ENCODE assay signal across 32 cellular contexts in the genomic region with DNA sequence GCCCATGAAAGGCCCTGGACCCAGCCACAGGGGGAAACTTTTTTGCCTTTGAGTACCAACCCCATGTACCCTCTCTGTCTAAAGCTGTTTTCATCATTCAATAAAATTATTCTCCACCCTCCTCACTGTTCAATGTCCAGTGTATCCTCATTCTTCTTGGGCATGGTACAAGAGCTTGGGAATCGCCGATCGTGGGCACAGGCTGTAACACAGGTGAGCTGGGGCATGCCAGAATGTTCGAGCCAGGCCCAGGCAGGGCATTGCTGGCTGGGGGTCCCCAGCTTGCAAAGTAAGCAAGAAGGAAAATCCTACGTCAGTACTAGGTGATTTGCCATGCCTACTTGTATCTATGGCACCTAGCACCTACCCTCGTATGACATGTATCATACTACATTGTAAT.
A peak's percentile ranks its signal among the peaks of the same experiment; 100 is the strongest.
DNase-seq lines count a peak whose midpoint lies in the region; ATAC-seq, FAIRE-seq and TF ChIP-seq lines count a peak whose summit lies in the region.
"Had no signal": no experiment of that assay in that cellular context is flagged by ENCODE, and none has a peak within 500 bp of the region (broad histone marks: within the 10 kb centered on the region; RNA-seq: fewer than 3 reads in every experiment).

No MANE protein-coding gene starts in this region.

- H3K36me3 ChIP-seq in HEK293 (ENCODE audit: control insufficient read depth in 2 of 2, insufficient read depth in 1 of 2, low read length in 2 of 2) (no peaks in the 10 kb centered on the region), H1 (ENCODE audit: control insufficient read depth in 2 of 4, insufficient read depth in 4 of 4, low read length in 3 of 4) (no peaks in the 10 kb centered on the region), osteoblast (ENCODE audit: insufficient read depth, low read length) (no peaks in the 10 kb centered on the region)
- H3K36me3 ChIP-seq: BE2C; BLaER1; BLaER1 treated with 17β-estradiol and CSF1 and Interleukin-3, amounts not matched to agents 10 nM and 100 nM had no signal

- no peak overlapping the region for H3K23ac ChIP-seq in H1 (ENCODE audit: insufficient read length)

- ATAC-seq in HG02623 (IDR thresholded peaks at IDR 0.05; ENCODE audit: unreplicated experiment), result no peak
- ATAC-seq: A549; CD8-positive, alpha-beta T cell had no signal

- H3K79me1 ChIP-seq in H1 (ENCODE audit: low read depth, low read length), result no peaks in the 10 kb centered on the region

- H2BK12ac ChIP-seq in H1 (ENCODE audit: low read depth, low read length), result no peak overlapping the region

- no peak overlapping the region for H4K91ac ChIP-seq in H1 (replicated peaks; ENCODE audit: insufficient read length, low read length)

- H3K79me2 ChIP-seq in H1 (ENCODE audit: control insufficient read depth in 1 of 2, insufficient read depth in 2 of 2, low read length in 2 of 2) (no peaks in the 10 kb centered on the region), osteoblast (ENCODE audit: insufficient read depth, low read length) (no peaks in the 10 kb centered on the region)

- H3K4me1 ChIP-seq in HEK293 (ENCODE audit: control insufficient read depth, insufficient read depth, low read length) (no peaks in the 10 kb centered on the region), H1 (replicated peaks in 1 of 4; ENCODE audit: control insufficient read depth in 3 of 4, insufficient read depth in 4 of 4, low read length in 3 of 4) (no peaks in the 10 kb centered on the region), osteoblast (ENCODE audit: insufficient read depth, low read length) (no peaks in the 10 kb centered on the region)
- H3K4me1 ChIP-seq: A549; BE2C; BLaER1; BLaER1 treated with 17β-estradiol and CSF1 and Interleukin-3, amounts not matched to agents 10 nM and 100 nM; Caco-2 had no signal

- H3K56ac ChIP-seq in H1 (replicated peaks; ENCODE audit: insufficient read length, low read depth, low read length), result no peak overlapping the region

- no peak overlapping the region for H2BK120ac ChIP-seq in H1 (replicated peaks; ENCODE audit: low read depth, low read length)

- CTCF ChIA-PET in HEK293 (lab: Yijun Ruan, JAX), result no interaction called here
- CTCF ChIA-PET in H1 (lab: Charles Lee; ENCODE audit: partially characterized antibody), result no interaction called here

- H3K4ac ChIP-seq in H1 (replicated peaks; ENCODE audit: insufficient read length, low read depth, low read length), result no peak overlapping the region

- no peak overlapping the region for H2BK20ac ChIP-seq in H1 (ENCODE audit: low read length)

- H4K5ac ChIP-seq in H1 (ENCODE audit: insufficient read length, low read depth, low read length), result no peak overlapping the region

- TF ChIP-seq EP300 in H1 (IDR thresholded peaks at IDR 0.05; ENCODE audit: borderline replicate concordance in 1 of 2, low read depth in 2 of 2, low read length in 2 of 2), result no peak

- no peak for TF ChIP-seq CTCF in HEK293 (tag by site-specific recombination; IDR thresholded peaks at IDR 0.05)
- TF ChIP-seq CTCF in H1 (IDR thresholded peaks at IDR 0.05; ENCODE audit: control extremely low read depth in 1 of 3, insufficient read depth in 1 of 3, low read depth in 1 of 3, low read length in 3 of 3), result no peak
- TF ChIP-seq CTCF in osteoblast (IDR thresholded peaks at IDR 0.05; ENCODE audit: extremely low read depth, low read depth, low read length), result no peak

- FAIRE-seq in H1 (lab: Jason Lieb, UNC), result no peak
- FAIRE-seq: A204.1, A549 had no signal

- WGBS in H1 (ENCODE audit: extremely low coverage in 1 of 2, insufficient coverage in 1 of 2, insufficient read length in 1 of 2, insufficient replicate concordance in 2 of 2, low coverage in 1 of 2, low lambda C conversion rate in 2 of 2, missing lambda C conversion rate in 1 of 2), 2 experiments, result 96% methylated on average over 6 of the region's 6 CpGs; no CpG with 5 or more reads in 1 of the 2 experiments

- H3K4me2 ChIP-seq in H1 (ENCODE audit: insufficient read depth in 1 of 2, low read depth in 2 of 2, low read length in 2 of 2) (no peak overlapping the region), osteoblast (ENCODE audit: insufficient read depth, low read length) (no peak overlapping the region)
- H3K4me2 ChIP-seq: A549; BLaER1; BLaER1 treated with 17β-estradiol and CSF1 and Interleukin-3, amounts not matched to agents 10 nM and 100 nM had no signal

- no peak overlapping the region for H3K18ac ChIP-seq in H1 (ENCODE audit: extremely low read depth, low read length)

- no peak overlapping the region for H3K14ac ChIP-seq in H1 (ENCODE audit: insufficient read length)

- H4K8ac ChIP-seq in H1 (ENCODE audit: extremely low read depth, insufficient read depth, low read length), result no peak overlapping the region

- H3K27me3 ChIP-seq in H1 (replicated peaks in 1 of 4; ENCODE audit: control insufficient read depth in 3 of 4, extremely low read depth in 1 of 4, insufficient read depth in 3 of 4, low read length in 3 of 4), result no peaks in the 10 kb centered on the region
- H3K27me3 ChIP-seq in osteoblast (ENCODE audit: insufficient read depth, low read length), result no peaks in the 10 kb centered on the region
- H3K27me3 ChIP-seq: BE2C; BLaER1; BLaER1 treated with 17β-estradiol and CSF1 and Interleukin-3, amounts not matched to agents 10 nM and 100 nM had no signal

- TF ChIP-seq POLR2A in H1 (IDR thresholded peaks at IDR 0.05; ENCODE audit: control extremely low read depth in 1 of 2, low read depth in 2 of 2, low read length in 2 of 2), result no peak

- H2AK5ac ChIP-seq in H1 (ENCODE audit: low read depth, low read length), result no peak overlapping the region

- DNase-seq in H1 (ENCODE audit: low read depth in 1 of 2, low spot score in 2 of 2) (no peak), osteoblast (ENCODE audit: insufficient read length, low spot score, missing footprints) (peak; percentile 8), retina (no peak)
- DNase-seq in stimulated activated CD4-positive, alpha-beta T cell treated with anti-CD3 and anti-CD28 coated beads, Interleukin-4, amount 100 ng/mL, for 24 hours, result no peak
- DNase-seq: 8988T; ACHN; AML-193; BE2C; C1 segment of cervical spinal cord; Caco-2; Calu3; CD4-positive, alpha-beta memory T cell; CD4-positive, alpha-beta T cell; CD4-positive, CD25-positive, alpha-beta regulatory T cell; CD8-positive, alpha-beta memory T cell; CD8-positive, alpha-beta T cell; COR-L47; DMS 273 treated with DMSO at 0.1 percent for 48 hours; DMS153; DMS53; DMS79; DMS79 treated with DMSO at 0.1 percent for 48 hours; DND-41; EL had no signal

- H4K20me1 ChIP-seq in H1 (replicated peaks in 1 of 2; ENCODE audit: control insufficient read depth in 1 of 2, insufficient read depth in 2 of 2, low read length in 2 of 2) (no peaks in the 10 kb centered on the region), osteoblast (ENCODE audit: insufficient read depth, low read length) (no peaks in the 10 kb centered on the region)
- H4K20me1 ChIP-seq: BLaER1; BLaER1 treated with 17β-estradiol and CSF1 and Interleukin-3, amounts not matched to agents 10 nM and 100 nM had no signal

- H3K9me3 ChIP-seq in HEK293 (ENCODE audit: control insufficient read depth, insufficient read depth, low read depth, low read length), result no peaks in the 10 kb centered on the region
- H3K9me3 ChIP-seq in H1 (ENCODE audit: insufficient read depth in 2 of 2, low read depth in 1 of 2, low read length in 1 of 2), result no peaks in the 10 kb centered on the region
- no peaks in the 10 kb centered on the region for H3K9me3 ChIP-seq in osteoblast (ENCODE audit: low read depth, low read length)
- H3K9me3 ChIP-seq: A549, BE2C, Caco-2 had no signal

- H3K4me3 ChIP-seq in HEK293 (ENCODE audit: low read depth, low read length) (no peak overlapping the region), H1 (ENCODE audit: extremely low read depth in 1 of 4, insufficient read depth in 2 of 4, low read depth in 3 of 4, low read length in 4 of 4) (no peak overlapping the region), osteoblast (ENCODE audit: insufficient read depth, low read length) (no peak overlapping the region)
- H3K4me3 ChIP-seq: A549; BLaER1; BLaER1 treated with 17β-estradiol and CSF1 and Interleukin-3, amounts not matched to agents 10 nM and 100 nM had no signal

- no peak overlapping the region for H3K9ac ChIP-seq in H1 (replicated peaks in 1 of 4; ENCODE audit: extremely low read depth in 1 of 4, low read depth in 3 of 4, low read length in 3 of 4)
- H3K9ac ChIP-seq: BLaER1; BLaER1 treated with 17β-estradiol and CSF1 and Interleukin-3, amounts not matched to agents 10 nM and 100 nM had no signal

- TF ChIP-seq RAD21 in H1 (IDR thresholded peaks at IDR 0.05 in 1 of 2, conservative IDR thresholded peaks at IDR 0.05 in 1 of 2; ENCODE audit: low read depth in 2 of 2, low read length in 2 of 2), result no peak

- no peaks in the 10 kb centered on the region for H3K23me2 ChIP-seq in H1 (ENCODE audit: low read depth, low read length)

- H3K27ac ChIP-seq in HEK293 (ENCODE audit: extremely low read depth, low read depth, low read length), result no peak overlapping the region
- H3K27ac ChIP-seq in H1 (ENCODE audit: low read depth, low read length), result no peak overlapping the region
- H3K27ac ChIP-seq in osteoblast (ENCODE audit: low read depth, low read length), result no peak overlapping the region
- H3K27ac ChIP-seq: 22Rv1; A549; BLaER1; BLaER1 treated with 17β-estradiol and CSF1 and Interleukin-3, amounts not matched to agents 10 nM and 100 nM; C4-2B had no signal

- H2BK5ac ChIP-seq in H1 (ENCODE audit: low read depth, low read length), result no peak overlapping the region

- H2BK15ac ChIP-seq in H1 (ENCODE audit: low read length), result no peak overlapping the region

- H2AFZ ChIP-seq in H1 (ENCODE audit: low read length), result peak overlapping the region; percentile 95
- H2AFZ ChIP-seq in osteoblast (ENCODE audit: low read length), result no peak overlapping the region

- POLR2A ChIA-PET in HEK293 (lab: Yijun Ruan, JAX) (no interaction called here), H1 (lab: Charles Lee; ENCODE audit: partially characterized antibody) (no interaction called here)

TF ChIP-seq in HEK293, 187 proteins besides CTCF, POLR2A, EP300 and RAD21:
- TF ChIP-seq, protein P1, sequence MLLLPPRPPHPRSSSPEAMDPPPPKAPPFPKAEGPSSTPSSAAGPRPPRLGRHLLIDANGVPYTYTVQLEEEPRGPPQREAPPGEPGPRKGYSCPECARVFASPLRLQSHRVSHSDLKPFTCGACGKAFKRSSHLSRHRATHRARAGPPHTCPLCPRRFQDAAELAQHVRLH (tag by site-specific recombination; IDR thresholded peaks at IDR 0.05), result no peak
- peak; percentile 75 for TF ChIP-seq SETDB1 (IDR thresholded peaks at IDR 0.05; ENCODE audit: insufficient read length, low read length)

TF ChIP-seq in H1, 55 proteins besides CTCF, POLR2A, EP300 and RAD21 (continues in another document):
- TF ChIP-seq SP2 (IDR thresholded peaks at IDR 0.05; ENCODE audit: low read length), result no peak
- no peak for TF ChIP-seq SIN3A (conservative IDR thresholded peaks at IDR 0.05 in 1 of 2, IDR thresholded peaks at IDR 0.05 in 1 of 2; ENCODE audit: low read depth in 1 of 2, low read length in 2 of 2)
- TF ChIP-seq PHF8 (conservative IDR thresholded peaks at IDR 0.05; ENCODE audit: low read depth, low read length), result no peak
- TF ChIP-seq, protein P2, sequence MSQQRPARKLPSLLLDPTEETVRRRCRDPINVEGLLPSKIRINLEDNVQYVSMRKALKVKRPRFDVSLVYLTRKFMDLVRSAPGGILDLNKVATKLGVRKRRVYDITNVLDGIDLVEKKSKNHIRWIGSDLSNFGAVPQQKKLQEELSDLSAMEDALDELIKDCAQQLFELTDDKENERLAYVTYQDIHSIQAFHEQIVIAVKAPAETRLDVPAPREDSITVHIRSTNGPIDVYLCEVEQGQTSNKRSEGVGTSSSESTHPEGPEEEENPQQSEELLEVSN (IDR thresholded peaks at IDR 0.05), result no peak
